In genomic region chr6:166286831-166287271, GRCh38 we compare ENCODE assay signal across 9 cellular contexts. TPM values are rescaled to one million over a fixed set of nuclear protein-coding genes. Genes with fewer than 3 reads are reported as not detected.
A peak's percentile ranks its signal among the peaks of the same experiment; 100 is the strongest.
DNase-seq lines count a peak whose midpoint lies in the region; ATAC-seq and TF ChIP-seq lines count a peak whose summit lies in the region.
"Had no signal": no experiment of that assay in that cellular context is flagged by ENCODE, and none has a peak within 500 bp of the region (broad histone marks: within the 10 kb centered on the region; RNA-seq: fewer than 3 reads in every experiment).

No MANE protein-coding gene starts in this region.

- H3K4me1 ChIP-seq in OCI-LY3 (ENCODE audit: low read length) = peaks cover 10% of the 10 kb centered on the region

- H3K9ac ChIP-seq in OCI-LY3 (ENCODE audit: low read length) = no peak overlapping the region

- peak overlapping the region; percentile 80 for H2AFZ ChIP-seq in OCI-LY3 (ENCODE audit: low read depth, low read length)

- no peak for TF ChIP-seq CTCF in OCI-LY3 (IDR thresholded peaks at IDR 0.05; ENCODE audit: low read depth, low read length)

- no peaks in the 10 kb centered on the region for H3K79me2 ChIP-seq in OCI-LY3 (ENCODE audit: low read length)

- H3K4me1 Mint-ChIP-seq in naive B cell = peaks cover 15 to 21% (median 20%) of the 10 kb centered on the region in 3 donors

- peak overlapping the region; percentile 53 for H3K4me3 ChIP-seq in OCI-LY3 (ENCODE audit: low read length)

- H3K9me3 Mint-ChIP-seq in naive B cell = peaks cover 0 to 2% (median 0%) of the 10 kb centered on the region in 7 donors

- peak; percentile 45 for TF ChIP-seq POLR2A in GM19099 (IDR thresholded peaks at IDR 0.05; ENCODE audit: extremely low read depth, insufficient read length, low read depth)

- no peaks in the 10 kb centered on the region for H3K36me3 Mint-ChIP-seq in naive B cell

- peak overlapping the region in 5 of 6 donors; percentile 70 to 90 (median 85) for H3K27ac Mint-ChIP-seq in naive B cell

- H3K27ac ChIP-seq in OCI-LY3 (ENCODE audit: low read length) = no peak overlapping the region

- no peaks in the 10 kb centered on the region for H4K20me1 ChIP-seq in OCI-LY3 (ENCODE audit: insufficient read depth, low read length)

- peak; percentile 71 for DNase-seq in naive B cell
- no peak for DNase-seq in HT-29 (ENCODE audit: low spot score)
- no peak for DNase-seq in SK-N-DZ (ENCODE audit: low spot score)
- DNase-seq in activated effector memory CD4-positive, alpha-beta T cell treated with anti-CD3 and anti-CD28 coated beads, Interleukin-2, amount 50 U/mL, for 16 hours = no peak
- DNase-seq in midbrain (lab: John Stamatoyannopoulos, UW) = no peak

- H3K4me3 Mint-ChIP-seq in naive B cell = peak overlapping the region; percentile 38 to 91 (median 76)

- no peaks in the 10 kb centered on the region for H3K27me3 ChIP-seq in OCI-LY3 (ENCODE audit: low read depth, low read length)

- ATAC-seq in HG02840 (IDR thresholded peaks at IDR 0.05; ENCODE audit: low FRiP score, unreplicated experiment) (peak; percentile 96), naive B cell (ENCODE audit: low read depth in 2 of 2) (peak; percentile 91 to 94)

- H3K4me2 ChIP-seq in OCI-LY3 (ENCODE audit: low read length) = peak overlapping the region; percentile 76

- H3K36me3 ChIP-seq in OCI-LY3 (replicated peaks; ENCODE audit: low read depth, low read length) = no peaks in the 10 kb centered on the region

- H3K9me3 ChIP-seq in OCI-LY3 (ENCODE audit: insufficient read depth, low read length) = no peaks in the 10 kb centered on the region

- H3K27me3 Mint-ChIP-seq in naive B cell = peaks cover 4 to 16% (median 6%) of the 10 kb centered on the region in 3 donors

RNA-seq across cellular contexts. Expression of gene PRR18, which starts 21.3 kb away (rescaled TPM):
- polyA plus RNA-seq in naive B cell (ENCODE audit: low read depth in 6 of 6) = not detected
- 0.05 TPM in 1 of 2 replicates, not detected in the other for total RNA-seq in HT-29 (2014; rRNA removed; shearing (Covaris generic))
- polyA plus RNA-seq in SK-N-DZ (2014; cell fraction: cytosol; rRNA removed) = 0.06 TPM in 1 of 2 replicates, not detected in the other
- polyA plus RNA-seq in SK-N-DZ (2014; cell fraction: nucleus; rRNA removed) = not detected in 2 replicates
- polyA plus RNA-seq: keratinocyte had no signal

RNA-seq across cellular contexts. Expression of gene SFT2D1, which starts 55.5 kb away (rescaled TPM):
- polyA plus RNA-seq in naive B cell (ENCODE audit: low read depth in 6 of 6) = 100 to 1,000 TPM in 5 of 6 donors, 10 to 100 TPM in 1; 95.5 to 172 (median 109) TPM
- 61.6 and 69.3 TPM in 2 replicates for total RNA-seq in HT-29 (2014; rRNA removed; shearing (Covaris generic))
- 32.3 and 45.6 TPM in 2 replicates for polyA plus RNA-seq in SK-N-DZ (2014; cell fraction: cytosol; rRNA removed)
- polyA plus RNA-seq in SK-N-DZ (2014; cell fraction: nucleus; rRNA removed) = 68.8 and 83.5 TPM in 2 replicates
